In the genomic region with DNA sequence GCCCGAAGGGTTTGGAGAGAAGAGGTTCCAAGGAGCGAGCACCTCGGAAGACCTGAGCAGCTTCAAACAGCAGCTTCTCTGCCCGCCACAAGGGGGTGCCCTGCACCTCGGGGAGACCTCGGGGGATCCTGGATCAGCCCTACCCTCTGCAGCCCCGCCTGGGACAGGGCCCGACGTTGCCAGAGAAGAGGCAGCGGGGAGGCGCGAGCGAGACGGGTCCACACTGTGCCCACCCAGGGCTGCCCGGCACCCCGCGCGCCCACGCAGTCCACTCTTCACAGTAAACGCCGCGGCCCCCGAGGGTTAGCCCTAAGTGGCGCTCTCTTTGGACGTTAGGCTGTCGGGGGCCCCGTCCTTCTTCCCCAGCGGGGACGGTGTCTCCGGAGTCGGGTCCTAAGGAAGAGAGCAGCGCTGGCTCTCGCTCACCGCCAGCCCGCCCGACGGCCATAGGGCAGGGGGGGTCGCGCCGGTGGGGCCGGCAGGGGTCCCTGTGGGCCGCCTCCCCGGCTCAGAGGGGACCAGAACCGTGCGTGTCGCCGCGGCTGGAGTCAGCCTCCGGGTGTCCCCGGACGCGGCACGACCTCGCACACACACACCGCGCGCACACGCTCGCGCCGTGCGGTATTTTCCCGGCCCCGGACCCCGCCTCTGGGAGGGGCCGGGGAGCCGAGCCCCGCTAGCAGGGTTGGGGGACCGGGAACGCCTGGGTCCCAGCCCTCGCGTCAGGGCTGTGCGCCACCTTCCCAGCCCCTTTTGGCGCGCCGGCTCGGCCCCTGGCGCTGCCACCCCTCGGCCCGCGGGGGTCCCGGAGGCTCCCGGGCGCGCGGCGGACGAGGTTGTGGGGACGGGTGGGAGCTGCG, we compare ENCODE assay signal across 9 cellular contexts. TPM values are rescaled to one million over a fixed set of nuclear protein-coding genes. Genes with fewer than 3 reads are reported as not detected.
A peak's percentile ranks its signal among the peaks of the same experiment; 100 is the strongest.
DNase-seq lines count a peak whose midpoint lies in the region; ATAC-seq and TF ChIP-seq lines count a peak whose summit lies in the region.
"Had no signal": no experiment of that assay in that cellular context is flagged by ENCODE, and none has a peak within 500 bp of the region (broad histone marks: within the 10 kb centered on the region; RNA-seq: fewer than 3 reads in every experiment).

No MANE protein-coding gene starts in this region.

- H3K27me3 Mint-ChIP-seq in activated T-cell treated with anti-CD3 and anti-CD28 coated beads, Interleukin-2, amount 50 U/mL, for 24 hours, result peaks cover 71% of the 10 kb centered on the region
- peaks cover 92% of the 10 kb centered on the region for H3K27me3 Mint-ChIP-seq in neural crest cell (ENCODE audit: low read depth)

- H3K4me1 ChIP-seq in OCI-LY1 (ENCODE audit: insufficient read depth, low read length, severe bottlenecking), result no peaks in the 10 kb centered on the region
- peaks cover 24 to 50% (median 43%) of the 10 kb centered on the region in 4 donors for H3K4me1 ChIP-seq in stomach

- no peaks in the 10 kb centered on the region for H3K9me2 ChIP-seq in OCI-LY1 (ENCODE audit: low read depth, low read length)

- no peak overlapping the region for H2AFZ ChIP-seq in OCI-LY1 (ENCODE audit: low read length)

- ATAC-seq in HG03354 (IDR thresholded peaks at IDR 0.05; ENCODE audit: poor library complexity, severe bottlenecking, unreplicated experiment) (peak; percentile 75), GM18873 (IDR thresholded peaks at IDR 0.05; ENCODE audit: low FRiP score, unreplicated experiment) (no peak)

- no peaks in the 10 kb centered on the region for H3K9me3 ChIP-seq in OCI-LY1 (ENCODE audit: low read length)
- no peaks in the 10 kb centered on the region for H3K9me3 ChIP-seq in stomach

- DNase-seq in ELR (ENCODE audit: low read depth) (peak; percentile 72), fibroblast of mammary gland (ENCODE audit: low read depth) (peak; percentile 48), neural crest cell (ENCODE audit: low read depth, low spot score) (peak; percentile 51), stomach (peak; percentile 52)
- DNase-seq in activated T-cell treated with anti-CD3 and anti-CD28 coated beads, Interleukin-2, amount 50 U/mL, for 24 hours, result peak; percentile 82

- WGBS in stomach, 5 donors, result 1 to 14% (median 2%) methylated on average over 1 to 90 of the region's 90 CpGs

- TF ChIP-seq EP300 in stomach (IDR thresholded peaks at IDR 0.05), result no peak

- peak overlapping the region; percentile 11 for H3K4me3 Mint-ChIP-seq in activated T-cell treated with anti-CD3 and anti-CD28 coated beads, Interleukin-2, amount 50 U/mL, for 24 hours
- no peak overlapping the region for H3K4me3 Mint-ChIP-seq in neural crest cell

- H3K27ac ChIP-seq in OCI-LY1 (ENCODE audit: low read depth, low read length, poor library complexity, severe bottlenecking), result no peak overlapping the region
- no peak overlapping the region for H3K27ac ChIP-seq in stomach

- H3K4me3 ChIP-seq in OCI-LY1 (ENCODE audit: low read depth, low read length, poor library complexity, severe bottlenecking) (no peak overlapping the region), fibroblast of mammary gland (ENCODE audit: control insufficient read depth, low read depth, low read length) (no peak overlapping the region), stomach (peak overlapping the region; percentile 43 to 62 (median 54))

- peaks cover 7% of the 10 kb centered on the region for H3K4me1 Mint-ChIP-seq in activated T-cell treated with anti-CD3 and anti-CD28 coated beads, Interleukin-2, amount 50 U/mL, for 24 hours (ENCODE audit: low read depth)
- H3K4me1 Mint-ChIP-seq in neural crest cell, result peaks cover 14% of the 10 kb centered on the region

- no peaks in the 10 kb centered on the region for H3K9me3 Mint-ChIP-seq in activated T-cell treated with anti-CD3 and anti-CD28 coated beads, Interleukin-2, amount 50 U/mL, for 24 hours
- no peaks in the 10 kb centered on the region for H3K9me3 Mint-ChIP-seq in neural crest cell

- TF ChIP-seq POLR2A in stomach (IDR thresholded peaks at IDR 0.05), result no peak

- no peaks in the 10 kb centered on the region for H3K36me3 Mint-ChIP-seq in activated T-cell treated with anti-CD3 and anti-CD28 coated beads, Interleukin-2, amount 50 U/mL, for 24 hours (ENCODE audit: low read depth)
- H3K36me3 Mint-ChIP-seq in neural crest cell (ENCODE audit: low read depth), result no peaks in the 10 kb centered on the region

- H3K36me3 ChIP-seq in OCI-LY1 (ENCODE audit: insufficient read depth, low read length) (no peaks in the 10 kb centered on the region), stomach (no peaks in the 10 kb centered on the region)

- no peaks in the 10 kb centered on the region for H4K20me1 ChIP-seq in OCI-LY1 (ENCODE audit: insufficient read depth, low read length)

- H3K27me3 ChIP-seq in OCI-LY1 (ENCODE audit: insufficient read depth, low read length) (no peaks in the 10 kb centered on the region; the same call in 1 of the 2 replicates), stomach (peaks cover 32 to 100% (median 65%) of the 10 kb centered on the region in 3 donors)

- H3K27ac Mint-ChIP-seq in activated T-cell treated with anti-CD3 and anti-CD28 coated beads, Interleukin-2, amount 50 U/mL, for 24 hours, result no peak overlapping the region
- no peak overlapping the region for H3K27ac Mint-ChIP-seq in neural crest cell (ENCODE audit: unreplicated experiment)

- H3K9ac ChIP-seq in OCI-LY1 (ENCODE audit: low read length), result no peak overlapping the region

- intact Hi-C loops in stomach (cut with DNase I; ENCODE audit: low total_unique reads), result no loop called here

- no peak overlapping the region for H3K4me2 ChIP-seq in OCI-LY1 (ENCODE audit: low read length)

- no peaks in the 10 kb centered on the region for H3F3A ChIP-seq in OCI-LY1 (ENCODE audit: insufficient read depth, low read length)

- no peaks in the 10 kb centered on the region for H3K79me2 ChIP-seq in OCI-LY1 (ENCODE audit: insufficient read depth, low read length)

- TF ChIP-seq CTCF in OCI-LY1 (IDR thresholded peaks at IDR 0.05; ENCODE audit: low read length), result peak; percentile 78
- peak; percentile 71 for TF ChIP-seq CTCF in fibroblast of mammary gland (conservative IDR thresholded peaks at IDR 0.05; ENCODE audit: control insufficient read depth, insufficient read depth, low read depth, low read length)
- peak; percentile 81 for TF ChIP-seq CTCF in neural crest cell (conservative IDR thresholded peaks at IDR 0.05)
- TF ChIP-seq CTCF in stomach (IDR thresholded peaks at IDR 0.05), result peak in 5 of 7 experiments; percentile 61 to 77 (median 68)

RNA-seq across cellular contexts. Expression of a gene that starts 0.9 kb away (rescaled TPM):
- 0.09 TPM in 1 of 2 replicates, not detected in the other for total RNA-seq in neural crest cell
- total RNA-seq in stomach, result under 1 TPM in 1 of 5 donors, not detected in 4; 0.18 TPM
- under 1 TPM in 2 of 3 donors, not detected in 1; 0.19 to 0.60 TPM for polyA plus RNA-seq in stomach
- total RNA-seq: mononuclear cell had no signal

Comparison
In these comparisons a context has a peak if more than half of its experiments do, and no peak if none do; other contexts are left out.
1. H3K4me3 ChIP-seq: peak in stomach (4 of 4); none in OCI-LY1 (single experiment) and fibroblast of mammary gland (single experiment).
2. Peak in every context shown above with its lines, with median percentiles within 50 percentile points of each other: DNase-seq and CTCF ChIP-seq.